ENCODE assay signal across 2 cellular contexts in the genomic region with DNA sequence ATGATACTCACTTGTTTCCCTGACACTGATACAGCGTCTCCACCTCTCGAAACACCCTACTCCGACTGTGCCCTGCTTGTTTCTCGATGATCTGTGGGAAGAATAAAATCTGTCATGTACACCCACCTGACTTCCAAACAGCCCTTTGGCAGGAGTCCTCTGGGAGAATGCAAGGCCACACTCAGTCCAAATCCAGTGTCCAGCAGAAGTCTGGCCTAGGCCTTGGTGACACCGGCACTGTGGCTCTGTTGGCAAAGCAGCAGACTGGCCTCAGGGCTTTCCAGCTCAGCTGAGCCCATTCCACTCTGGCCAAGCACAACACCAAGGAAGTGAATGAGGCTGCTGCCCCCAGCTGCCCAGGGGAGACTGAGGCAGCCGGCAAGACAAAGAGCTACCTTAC.
TF ChIP-seq lines count a peak whose summit lies in the region.

No MANE protein-coding gene starts in this region.

TF ChIP-seq in GM23338, 12 proteins besides CTCF, POLR2A, EP300 and RAD21:
- no peak for TF ChIP-seq STAT1 (IDR thresholded peaks at IDR 0.05; ENCODE audit: unreplicated experiment)
- TF ChIP-seq CREB1 (CRISPR knock-in tag; IDR thresholded peaks at IDR 0.05; ENCODE audit: low read depth) = no peak
- TF ChIP-seq, protein P1, sequence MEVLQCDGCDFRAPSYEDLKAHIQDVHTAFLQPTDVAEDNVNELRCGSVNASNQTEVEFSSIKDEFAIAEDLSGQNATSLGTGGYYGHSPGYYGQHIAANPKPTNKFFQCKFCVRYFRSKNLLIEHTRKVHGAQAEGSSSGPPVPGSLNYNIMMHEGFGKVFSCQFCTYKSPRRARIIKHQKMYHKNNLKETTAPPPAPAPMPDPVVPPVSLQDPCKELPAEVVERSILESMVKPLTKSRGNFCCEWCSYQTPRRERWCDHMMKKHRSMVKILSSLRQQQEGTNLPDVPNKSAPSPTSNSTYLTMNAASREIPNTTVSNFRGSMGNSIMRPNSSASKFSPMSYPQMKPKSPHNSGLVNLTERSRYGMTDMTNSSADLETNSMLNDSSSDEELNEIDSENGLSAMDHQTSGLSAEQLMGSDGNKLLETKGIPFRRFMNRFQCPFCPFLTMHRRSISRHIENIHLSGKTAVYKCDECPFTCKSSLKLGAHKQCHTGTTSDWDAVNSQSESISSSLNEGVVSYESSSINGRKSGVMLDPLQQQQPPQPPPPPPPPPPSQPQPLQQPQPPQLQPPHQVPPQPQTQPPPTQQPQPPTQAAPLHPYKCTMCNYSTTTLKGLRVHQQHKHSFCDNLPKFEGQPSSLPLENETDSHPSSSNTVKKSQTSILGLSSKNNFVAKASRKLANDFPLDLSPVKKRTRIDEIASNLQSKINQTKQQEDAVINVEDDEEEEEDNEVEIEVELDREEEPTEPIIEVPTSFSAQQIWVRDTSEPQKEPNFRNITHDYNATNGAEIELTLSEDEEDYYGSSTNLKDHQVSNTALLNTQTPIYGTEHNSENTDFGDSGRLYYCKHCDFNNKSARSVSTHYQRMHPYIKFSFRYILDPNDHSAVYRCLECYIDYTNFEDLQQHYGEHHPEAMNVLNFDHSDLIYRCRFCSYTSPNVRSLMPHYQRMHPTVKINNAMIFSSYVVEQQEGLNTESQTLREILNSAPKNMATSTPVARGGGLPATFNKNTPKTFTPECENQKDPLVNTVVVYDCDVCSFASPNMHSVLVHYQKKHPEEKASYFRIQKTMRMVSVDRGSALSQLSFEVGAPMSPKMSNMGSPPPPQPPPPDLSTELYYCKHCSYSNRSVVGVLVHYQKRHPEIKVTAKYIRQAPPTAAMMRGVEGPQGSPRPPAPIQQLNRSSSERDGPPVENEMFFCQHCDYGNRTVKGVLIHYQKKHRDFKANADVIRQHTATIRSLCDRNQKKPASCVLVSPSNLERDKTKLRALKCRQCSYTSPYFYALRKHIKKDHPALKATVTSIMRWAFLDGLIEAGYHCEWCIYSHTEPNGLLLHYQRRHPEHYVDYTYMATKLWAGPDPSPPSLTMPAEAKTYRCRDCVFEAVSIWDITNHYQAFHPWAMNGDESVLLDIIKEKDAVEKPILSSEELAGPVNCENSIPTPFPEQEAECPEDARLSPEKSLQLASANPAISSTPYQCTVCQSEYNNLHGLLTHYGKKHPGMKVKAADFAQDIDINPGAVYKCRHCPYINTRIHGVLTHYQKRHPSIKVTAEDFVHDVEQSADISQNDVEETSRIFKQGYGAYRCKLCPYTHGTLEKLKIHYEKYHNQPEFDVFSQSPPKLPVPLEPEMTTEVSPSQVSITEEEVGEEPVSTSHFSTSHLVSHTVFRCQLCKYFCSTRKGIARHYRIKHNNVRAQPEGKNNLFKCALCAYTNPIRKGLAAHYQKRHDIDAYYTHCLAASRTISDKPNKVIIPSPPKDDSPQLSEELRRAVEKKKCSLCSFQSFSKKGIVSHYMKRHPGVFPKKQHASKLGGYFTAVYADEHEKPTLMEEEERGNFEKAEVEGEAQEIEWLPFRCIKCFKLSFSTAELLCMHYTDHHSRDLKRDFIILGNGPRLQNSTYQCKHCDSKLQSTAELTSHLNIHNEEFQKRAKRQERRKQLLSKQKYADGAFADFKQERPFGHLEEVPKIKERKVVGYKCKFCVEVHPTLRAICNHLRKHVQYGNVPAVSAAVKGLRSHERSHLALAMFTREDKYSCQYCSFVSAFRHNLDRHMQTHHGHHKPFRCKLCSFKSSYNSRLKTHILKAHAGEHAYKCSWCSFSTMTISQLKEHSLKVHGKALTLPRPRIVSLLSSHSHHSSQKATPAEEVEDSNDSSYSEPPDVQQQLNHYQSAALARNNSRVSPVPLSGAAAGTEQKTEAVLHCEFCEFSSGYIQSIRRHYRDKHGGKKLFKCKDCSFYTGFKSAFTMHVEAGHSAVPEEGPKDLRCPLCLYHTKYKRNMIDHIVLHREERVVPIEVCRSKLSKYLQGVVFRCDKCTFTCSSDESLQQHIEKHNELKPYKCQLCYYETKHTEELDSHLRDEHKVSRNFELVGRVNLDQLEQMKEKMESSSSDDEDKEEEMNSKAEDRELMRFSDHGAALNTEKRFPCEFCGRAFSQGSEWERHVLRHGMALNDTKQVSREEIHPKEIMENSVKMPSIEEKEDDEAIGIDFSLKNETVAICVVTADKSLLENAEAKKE (CRISPR knock-in tag; IDR thresholded peaks at IDR 0.05) = no peak
- no peak for TF ChIP-seq ZNF114 (CRISPR knock-in tag; IDR thresholded peaks at IDR 0.05)
- TF ChIP-seq, protein P2, sequence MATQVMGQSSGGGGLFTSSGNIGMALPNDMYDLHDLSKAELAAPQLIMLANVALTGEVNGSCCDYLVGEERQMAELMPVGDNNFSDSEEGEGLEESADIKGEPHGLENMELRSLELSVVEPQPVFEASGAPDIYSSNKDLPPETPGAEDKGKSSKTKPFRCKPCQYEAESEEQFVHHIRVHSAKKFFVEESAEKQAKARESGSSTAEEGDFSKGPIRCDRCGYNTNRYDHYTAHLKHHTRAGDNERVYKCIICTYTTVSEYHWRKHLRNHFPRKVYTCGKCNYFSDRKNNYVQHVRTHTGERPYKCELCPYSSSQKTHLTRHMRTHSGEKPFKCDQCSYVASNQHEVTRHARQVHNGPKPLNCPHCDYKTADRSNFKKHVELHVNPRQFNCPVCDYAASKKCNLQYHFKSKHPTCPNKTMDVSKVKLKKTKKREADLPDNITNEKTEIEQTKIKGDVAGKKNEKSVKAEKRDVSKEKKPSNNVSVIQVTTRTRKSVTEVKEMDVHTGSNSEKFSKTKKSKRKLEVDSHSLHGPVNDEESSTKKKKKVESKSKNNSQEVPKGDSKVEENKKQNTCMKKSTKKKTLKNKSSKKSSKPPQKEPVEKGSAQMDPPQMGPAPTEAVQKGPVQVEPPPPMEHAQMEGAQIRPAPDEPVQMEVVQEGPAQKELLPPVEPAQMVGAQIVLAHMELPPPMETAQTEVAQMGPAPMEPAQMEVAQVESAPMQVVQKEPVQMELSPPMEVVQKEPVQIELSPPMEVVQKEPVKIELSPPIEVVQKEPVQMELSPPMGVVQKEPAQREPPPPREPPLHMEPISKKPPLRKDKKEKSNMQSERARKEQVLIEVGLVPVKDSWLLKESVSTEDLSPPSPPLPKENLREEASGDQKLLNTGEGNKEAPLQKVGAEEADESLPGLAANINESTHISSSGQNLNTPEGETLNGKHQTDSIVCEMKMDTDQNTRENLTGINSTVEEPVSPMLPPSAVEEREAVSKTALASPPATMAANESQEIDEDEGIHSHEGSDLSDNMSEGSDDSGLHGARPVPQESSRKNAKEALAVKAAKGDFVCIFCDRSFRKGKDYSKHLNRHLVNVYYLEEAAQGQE (IDR thresholded peaks at IDR 0.05; ENCODE audit: unreplicated experiment) = no peak
- no peak for TF ChIP-seq POLR2AphosphoS5 (IDR thresholded peaks at IDR 0.05; ENCODE audit: low read depth)
- TF ChIP-seq, protein P3, sequence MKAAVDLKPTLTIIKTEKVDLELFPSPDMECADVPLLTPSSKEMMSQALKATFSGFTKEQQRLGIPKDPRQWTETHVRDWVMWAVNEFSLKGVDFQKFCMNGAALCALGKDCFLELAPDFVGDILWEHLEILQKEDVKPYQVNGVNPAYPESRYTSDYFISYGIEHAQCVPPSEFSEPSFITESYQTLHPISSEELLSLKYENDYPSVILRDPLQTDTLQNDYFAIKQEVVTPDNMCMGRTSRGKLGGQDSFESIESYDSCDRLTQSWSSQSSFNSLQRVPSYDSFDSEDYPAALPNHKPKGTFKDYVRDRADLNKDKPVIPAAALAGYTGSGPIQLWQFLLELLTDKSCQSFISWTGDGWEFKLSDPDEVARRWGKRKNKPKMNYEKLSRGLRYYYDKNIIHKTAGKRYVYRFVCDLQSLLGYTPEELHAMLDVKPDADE (IDR thresholded peaks at IDR 0.05) = no peak
- no peak for TF ChIP-seq NANOG (IDR thresholded peaks at IDR 0.05; ENCODE audit: borderline replicate concordance)
- TF ChIP-seq JUNB (IDR thresholded peaks at IDR 0.05; ENCODE audit: unreplicated experiment) = no peak

TF ChIP-seq in K562, 482 proteins besides CTCF, POLR2A, EP300 and RAD21:
- no peak for TF ChIP-seq KHSRP (IDR thresholded peaks at IDR 0.05)
- TF ChIP-seq, protein P4, sequence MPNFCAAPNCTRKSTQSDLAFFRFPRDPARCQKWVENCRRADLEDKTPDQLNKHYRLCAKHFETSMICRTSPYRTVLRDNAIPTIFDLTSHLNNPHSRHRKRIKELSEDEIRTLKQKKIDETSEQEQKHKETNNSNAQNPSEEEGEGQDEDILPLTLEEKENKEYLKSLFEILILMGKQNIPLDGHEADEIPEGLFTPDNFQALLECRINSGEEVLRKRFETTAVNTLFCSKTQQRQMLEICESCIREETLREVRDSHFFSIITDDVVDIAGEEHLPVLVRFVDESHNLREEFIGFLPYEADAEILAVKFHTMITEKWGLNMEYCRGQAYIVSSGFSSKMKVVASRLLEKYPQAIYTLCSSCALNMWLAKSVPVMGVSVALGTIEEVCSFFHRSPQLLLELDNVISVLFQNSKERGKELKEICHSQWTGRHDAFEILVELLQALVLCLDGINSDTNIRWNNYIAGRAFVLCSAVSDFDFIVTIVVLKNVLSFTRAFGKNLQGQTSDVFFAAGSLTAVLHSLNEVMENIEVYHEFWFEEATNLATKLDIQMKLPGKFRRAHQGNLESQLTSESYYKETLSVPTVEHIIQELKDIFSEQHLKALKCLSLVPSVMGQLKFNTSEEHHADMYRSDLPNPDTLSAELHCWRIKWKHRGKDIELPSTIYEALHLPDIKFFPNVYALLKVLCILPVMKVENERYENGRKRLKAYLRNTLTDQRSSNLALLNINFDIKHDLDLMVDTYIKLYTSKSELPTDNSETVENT (CRISPR knock-in tag; IDR thresholded peaks at IDR 0.05) = 0 out of 2 replicates have a peak, but pooled peaks have one; percentile 25
- TF ChIP-seq SP1 (CRISPR knock-in tag; IDR thresholded peaks at IDR 0.05) = no peak
- TF ChIP-seq TSC22D4 (tag; IDR thresholded peaks at IDR 0.05) = no peak
